ENCODE assay signal across 8 cellular contexts in the genomic region with DNA sequence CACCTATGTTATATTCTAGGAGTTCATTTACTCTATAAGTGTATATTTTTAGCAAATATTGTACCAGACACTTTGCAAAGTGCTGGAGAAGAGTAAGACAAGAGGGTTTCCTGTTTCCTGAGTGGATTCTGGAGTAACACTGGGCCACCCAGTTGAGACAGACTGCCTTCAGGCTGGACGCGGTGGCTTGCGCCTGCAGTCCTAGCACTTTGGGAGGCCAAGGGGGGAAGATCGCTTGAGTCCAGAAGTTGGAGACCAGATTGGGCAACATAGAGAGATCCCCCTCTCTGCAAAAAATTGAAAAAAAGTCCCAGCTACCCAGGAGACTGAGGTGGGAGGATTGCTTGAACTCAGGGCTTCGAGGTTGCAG. TPM values are rescaled to one million over a fixed set of nuclear protein-coding genes. Genes with fewer than 3 reads are reported as not detected.
A peak's percentile ranks its signal among the peaks of the same experiment; 100 is the strongest.
DNase-seq lines count a peak whose midpoint lies in the region; ATAC-seq and TF ChIP-seq lines count a peak whose summit lies in the region.

No MANE protein-coding gene starts in this region.

- H3K4me2 ChIP-seq in BLaER1 (peak overlapping the region; percentile 93), Karpas-422 (ENCODE audit: low read depth, low read length, poor library complexity, severe bottlenecking) (peak overlapping the region; percentile 92), neural cell (ENCODE audit: low read length) (no peak overlapping the region)

- intact Hi-C loops in dorsolateral prefrontal cortex (cut with DNase I), result loop anchor here (2.0 to 10.0 kb wide), 4 partner anchors 57 to 299 kb away; partner anchors contain the start of genes ZNF655 (in 2 of the 2), TRIM4 (in 1 of the 2) and ZNF394 (in 1 of the 2)

- H3K27ac ChIP-seq in BLaER1 (no peak overlapping the region), Karpas-422 (ENCODE audit: low read length) (no peak overlapping the region), dorsolateral prefrontal cortex (peak overlapping the region in 11 of 59 donors; percentile 53 to 93 (median 84)), neural cell (ENCODE audit: low read length) (peak overlapping the region; percentile 83)

- no peak overlapping the region for H3K9ac ChIP-seq in BLaER1
- peak overlapping the region; percentile 98; the same call in 1 of the 2 replicates for H3K9ac ChIP-seq in Karpas-422 (ENCODE audit: low read length)
- H3K9ac ChIP-seq in neural cell (ENCODE audit: low read length), result no peak overlapping the region

- H3K4me3 ChIP-seq in BLaER1 (peak overlapping the region; percentile 99), Karpas-422 (ENCODE audit: low read length) (peak overlapping the region; percentile 98; the same call in 1 of the 2 replicates), dorsolateral prefrontal cortex (peak overlapping the region in 58 of 59 donors; percentile 70 to 100 (median 98)), neural cell (ENCODE audit: low read length) (peak overlapping the region; percentile 99)

- TF ChIP-seq CTCF in dorsolateral prefrontal cortex (IDR thresholded peaks at IDR 0.05 in 54 of 56, conservative IDR thresholded peaks at IDR 0.05 in 2 of 56; ENCODE audit: low read depth in 1 of 56, partially characterized antibody in 56 of 56) (no peak), neural cell (IDR thresholded peaks at IDR 0.05; ENCODE audit: poor library complexity, severe bottlenecking) (no peak)

- peaks cover 19% of the 10 kb centered on the region for H3K4me1 ChIP-seq in BLaER1
- H3K4me1 ChIP-seq in Karpas-422 (ENCODE audit: low read length), result peaks cover 22% of the 10 kb centered on the region

- TF ChIP-seq RAD21 in neural cell (conservative IDR thresholded peaks at IDR 0.05), result no peak

- H3K9me3 ChIP-seq in BLaER1, result no peaks in the 10 kb centered on the region
- no peaks in the 10 kb centered on the region for H3K9me3 ChIP-seq in Karpas-422 (ENCODE audit: low read length)
- no peaks in the 10 kb centered on the region for H3K9me3 ChIP-seq in neural cell (ENCODE audit: low read length)

- DNase-seq in Karpas-422 (peak; percentile 23), dorsolateral prefrontal cortex (no peak), AG08395 (ENCODE audit: low spot score) (no peak), kidney glomerular epithelial cell (lab: John Stamatoyannopoulos, UW) (no peak)
- DNase-seq in stimulated activated CD4-positive, alpha-beta T cell treated with anti-CD3 and anti-CD28 coated beads, Interleukin-12 subunit alpha, Interleukin-12 subunit beta, amount 100 ng/mL, for 4 hours, result no peak

- TF ChIP-seq EP300 in neural cell (conservative IDR thresholded peaks at IDR 0.05; ENCODE audit: poor library complexity, severe bottlenecking), result no peak

- no peaks in the 10 kb centered on the region for H3F3A ChIP-seq in neural cell (ENCODE audit: insufficient read depth, low read length, poor library complexity, severe bottlenecking)

- H3K9me2 ChIP-seq in Karpas-422 (replicated peaks; ENCODE audit: insufficient read depth, low read length), result no peaks in the 10 kb centered on the region
- no peaks in the 10 kb centered on the region for H3K9me2 ChIP-seq in neural cell (ENCODE audit: insufficient read depth, low read length)

- H3K36me3 ChIP-seq in BLaER1 (peaks cover 27% of the 10 kb centered on the region), Karpas-422 (ENCODE audit: insufficient read depth, low read length) (peaks cover 10% of the 10 kb centered on the region; the same call in 1 of the 2 replicates), neural cell (ENCODE audit: insufficient read depth, low read length) (peaks cover under 1% of the 10 kb centered on the region)

- H2AFZ ChIP-seq in Karpas-422 (ENCODE audit: low read length), result no peak overlapping the region; the same call in 1 of the 2 replicates
- H2AFZ ChIP-seq in neural cell (ENCODE audit: low read depth, low read length), result peak overlapping the region; percentile 95

- H4K20me1 ChIP-seq in BLaER1 (0 out of 2 replicates have a peak, but pooled peaks cover 7% of the 10 kb centered on the region), Karpas-422 (ENCODE audit: insufficient read depth, low read depth, low read length) (no peaks in the 10 kb centered on the region; the same call in 1 of the 2 replicates), neural cell (ENCODE audit: insufficient read depth) (no peaks in the 10 kb centered on the region)

- H3K27me3 ChIP-seq in BLaER1 (no peaks in the 10 kb centered on the region), Karpas-422 (ENCODE audit: low read length) (no peaks in the 10 kb centered on the region), dorsolateral prefrontal cortex (no peaks in the 10 kb centered on the region), neural cell (ENCODE audit: insufficient read depth, low read depth, low read length) (no peaks in the 10 kb centered on the region)

- H3K79me2 ChIP-seq in Karpas-422 (ENCODE audit: low read length), result peaks cover 28% of the 10 kb centered on the region
- peaks cover 16% of the 10 kb centered on the region for H3K79me2 ChIP-seq in neural cell (replicated peaks; ENCODE audit: insufficient read depth, low read length)

- ATAC-seq in GM19351 (IDR thresholded peaks at IDR 0.05; ENCODE audit: unreplicated experiment), result no peak

TF ChIP-seq in neural cell, 6 proteins besides CTCF, POLR2A, EP300 and RAD21:
- no peak for TF ChIP-seq EZH2 (IDR thresholded peaks at IDR 0.05; ENCODE audit: borderline replicate concordance, insufficient read depth, low read length, poor library complexity, severe bottlenecking)
- TF ChIP-seq SMC3 (conservative IDR thresholded peaks at IDR 0.05; ENCODE audit: poor library complexity), result no peak
- TF ChIP-seq POLR2AphosphoS5 (IDR thresholded peaks at IDR 0.05), result no peak
- TF ChIP-seq, protein P1, sequence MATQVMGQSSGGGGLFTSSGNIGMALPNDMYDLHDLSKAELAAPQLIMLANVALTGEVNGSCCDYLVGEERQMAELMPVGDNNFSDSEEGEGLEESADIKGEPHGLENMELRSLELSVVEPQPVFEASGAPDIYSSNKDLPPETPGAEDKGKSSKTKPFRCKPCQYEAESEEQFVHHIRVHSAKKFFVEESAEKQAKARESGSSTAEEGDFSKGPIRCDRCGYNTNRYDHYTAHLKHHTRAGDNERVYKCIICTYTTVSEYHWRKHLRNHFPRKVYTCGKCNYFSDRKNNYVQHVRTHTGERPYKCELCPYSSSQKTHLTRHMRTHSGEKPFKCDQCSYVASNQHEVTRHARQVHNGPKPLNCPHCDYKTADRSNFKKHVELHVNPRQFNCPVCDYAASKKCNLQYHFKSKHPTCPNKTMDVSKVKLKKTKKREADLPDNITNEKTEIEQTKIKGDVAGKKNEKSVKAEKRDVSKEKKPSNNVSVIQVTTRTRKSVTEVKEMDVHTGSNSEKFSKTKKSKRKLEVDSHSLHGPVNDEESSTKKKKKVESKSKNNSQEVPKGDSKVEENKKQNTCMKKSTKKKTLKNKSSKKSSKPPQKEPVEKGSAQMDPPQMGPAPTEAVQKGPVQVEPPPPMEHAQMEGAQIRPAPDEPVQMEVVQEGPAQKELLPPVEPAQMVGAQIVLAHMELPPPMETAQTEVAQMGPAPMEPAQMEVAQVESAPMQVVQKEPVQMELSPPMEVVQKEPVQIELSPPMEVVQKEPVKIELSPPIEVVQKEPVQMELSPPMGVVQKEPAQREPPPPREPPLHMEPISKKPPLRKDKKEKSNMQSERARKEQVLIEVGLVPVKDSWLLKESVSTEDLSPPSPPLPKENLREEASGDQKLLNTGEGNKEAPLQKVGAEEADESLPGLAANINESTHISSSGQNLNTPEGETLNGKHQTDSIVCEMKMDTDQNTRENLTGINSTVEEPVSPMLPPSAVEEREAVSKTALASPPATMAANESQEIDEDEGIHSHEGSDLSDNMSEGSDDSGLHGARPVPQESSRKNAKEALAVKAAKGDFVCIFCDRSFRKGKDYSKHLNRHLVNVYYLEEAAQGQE (IDR thresholded peaks at IDR 0.05; ENCODE audit: borderline replicate concordance), result no peak
- no peak for TF ChIP-seq TAF1 (IDR thresholded peaks at IDR 0.05; ENCODE audit: low read depth)

RNA-seq across cellular contexts. Expression of gene ZSCAN25, which starts 0.8 kb away (rescaled TPM):
- total RNA-seq in Karpas-422 (2014; rRNA removed; shearing (Covaris generic); ENCODE audit: low replicate concordance), result 12.3 and 22.1 TPM in 2 replicates
- total RNA-seq in dorsolateral prefrontal cortex, result 10 to 100 TPM; 14.8 to 38.1 (median 24.2) TPM
- polyA plus RNA-seq in neural cell, result 12.1 and 12.2 TPM in 2 replicates
- 21.9 and 23.2 TPM in 2 replicates for polyA minus RNA-seq in neural cell

RNA-seq across cellular contexts. Expression of gene TMEM225B, which starts 17.9 kb away (rescaled TPM):
- 1.6 TPM in 1 of 2 replicates, not detected in the other for total RNA-seq in Karpas-422 (2014; rRNA removed; shearing (Covaris generic); ENCODE audit: low replicate concordance)
- total RNA-seq in dorsolateral prefrontal cortex, result 1 to 10 TPM in 103 of 120 experiments, under 1 TPM in 14, not detected in 3; 0.58 to 6.6 (median 2.1) TPM
- 2.9 and 3.6 TPM in 2 replicates for polyA plus RNA-seq in neural cell
- 1.3 and 1.7 TPM in 2 replicates for polyA minus RNA-seq in neural cell

RNA-seq across cellular contexts. Expression of gene ZNF655, which starts 57.5 kb away (rescaled TPM):
- 169 TPM in 2 replicates for total RNA-seq in Karpas-422 (2014; rRNA removed; shearing (Covaris generic); ENCODE audit: low replicate concordance)
- total RNA-seq in dorsolateral prefrontal cortex, result 100 to 1,000 TPM in 16 of 120 experiments, 10 to 100 TPM in 104; 60.1 to 125 (median 87.8) TPM
- 89.0 and 92.8 TPM in 2 replicates for polyA plus RNA-seq in neural cell
- 123 and 139 TPM in 2 replicates for polyA minus RNA-seq in neural cell
